Comparison of ENCODE assay signal across 14 cellular contexts in the genomic region with DNA sequence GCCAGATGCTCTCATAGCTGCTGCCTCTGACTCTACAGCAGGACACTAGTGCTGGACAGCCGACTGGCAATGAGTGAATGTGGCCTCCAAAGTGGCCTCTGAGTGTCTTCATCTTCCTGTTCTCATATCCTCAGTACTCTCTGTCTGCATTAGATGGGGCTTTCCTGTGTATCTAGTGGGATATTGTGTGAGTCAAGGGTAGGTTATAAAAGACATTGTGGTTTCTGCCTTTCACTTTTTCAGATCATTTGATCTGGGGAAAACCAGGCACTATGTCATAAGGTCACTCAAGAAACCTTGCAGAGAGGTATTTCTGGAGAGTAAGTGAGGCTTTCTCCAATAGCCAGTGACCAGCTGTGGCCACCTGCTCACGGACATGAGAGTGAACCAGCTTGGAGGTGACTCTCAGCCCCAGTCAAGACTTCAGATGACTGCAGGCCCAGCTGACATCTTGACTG.
A peak's percentile ranks its signal among the peaks of the same experiment; 100 is the strongest.
DNase-seq lines count a peak whose midpoint lies in the region; ATAC-seq, FAIRE-seq and TF ChIP-seq lines count a peak whose summit lies in the region.
"Had no signal": no experiment of that assay in that cellular context is flagged by ENCODE, and none has a peak within 500 bp of the region (broad histone marks: within the 10 kb centered on the region; RNA-seq: fewer than 3 reads in every experiment).

No MANE protein-coding gene starts in this region.

- no peak for DNase-seq in GM12891 (ENCODE audit: insufficient read length, low spot score)
- DNase-seq in Right ventricle myocardium inferior (ENCODE audit: missing footprints): no peak
- no peak for DNase-seq in HEK293T (ENCODE audit: extremely low spot score)
- DNase-seq in kidney tubule cell (ENCODE audit: low spot score): no peak
- DNase-seq in NCI-H1105 (lab: John Stamatoyannopoulos, UW): no peak
- DNase-seq: hypothalamus; psoas muscle; stimulated activated CD4-positive, alpha-beta T cell treated with anti-CD3 and anti-CD28 coated beads, Interleukin-4, amount 100 ng/mL, for 24 hours had no signal

- POLR2A ChIA-PET in HEK293T (lab: Yijun Ruan, JAX): no interaction called here

- FAIRE-seq in GM12891 (lab: Jason Lieb, UNC): peak; percentile 83
- FAIRE-seq: endometrium, TTC549 had no signal

- intact Hi-C loops in Right ventricle myocardium inferior (cut with DNase I): no loop called here

- CTCF ChIA-PET in HEK293T (lab: Yijun Ruan, JAX): no interaction called here

- ATAC-seq in GM19035 (IDR thresholded peaks at IDR 0.05; ENCODE audit: unreplicated experiment) (peak; percentile 67), HG02623 (IDR thresholded peaks at IDR 0.05; ENCODE audit: unreplicated experiment) (peak; percentile 51), HG03378 (IDR thresholded peaks at IDR 0.05; ENCODE audit: unreplicated experiment) (peak; percentile 80), Right ventricle myocardium inferior (no peak)
- ATAC-seq: HCT116, psoas muscle had no signal

- 0 out of 2 replicates have a peak, but pooled peaks have one; percentile 45 for TF ChIP-seq POLR2A in GM12891 (IDR thresholded peaks at IDR 0.05; ENCODE audit: low read depth, low read length)

TF ChIP-seq in GM12891, 5 proteins besides CTCF, POLR2A, EP300 and RAD21:
- no peak for TF ChIP-seq PAX5 (IDR thresholded peaks at IDR 0.05; ENCODE audit: insufficient read depth, low read length, severe bottlenecking)
- TF ChIP-seq TAF1 (IDR thresholded peaks at IDR 0.05; ENCODE audit: low read depth, low read length): 0 out of 2 replicates have a peak, but pooled peaks have one; percentile 37
- TF ChIP-seq SPI1 (IDR thresholded peaks at IDR 0.05; ENCODE audit: low read depth, low read length): peak; percentile 47
- no peak for TF ChIP-seq POLR2AphosphoS5 (IDR thresholded peaks at IDR 0.05; ENCODE audit: low read depth, low read length)

TF ChIP-seq in HEK293T, 16 proteins besides CTCF, POLR2A, EP300 and RAD21:
- TF ChIP-seq SP1 (IDR thresholded peaks at IDR 0.05) (no peak), NFRKB (IDR thresholded peaks at IDR 0.05) (no peak), ELF4 (IDR thresholded peaks at IDR 0.05) (no peak), HDGF (IDR thresholded peaks at IDR 0.05; ENCODE audit: borderline replicate concordance) (no peak), ARNT (IDR thresholded peaks at IDR 0.05) (no peak), TARDBP (IDR thresholded peaks at IDR 0.05) (no peak), L3MBTL2 (conservative IDR thresholded peaks at IDR 0.05) (no peak), FOXA1 (IDR thresholded peaks at IDR 0.05) (no peak), ZNF384 (IDR thresholded peaks at IDR 0.05) (no peak), BHLHE40 (IDR thresholded peaks at IDR 0.05; ENCODE audit: borderline replicate concordance) (no peak), SUZ12 (IDR thresholded peaks at IDR 0.05) (no peak), LEF1 (IDR thresholded peaks at IDR 0.05; ENCODE audit: borderline replicate concordance) (no peak)
- TF ChIP-seq, protein P1, sequence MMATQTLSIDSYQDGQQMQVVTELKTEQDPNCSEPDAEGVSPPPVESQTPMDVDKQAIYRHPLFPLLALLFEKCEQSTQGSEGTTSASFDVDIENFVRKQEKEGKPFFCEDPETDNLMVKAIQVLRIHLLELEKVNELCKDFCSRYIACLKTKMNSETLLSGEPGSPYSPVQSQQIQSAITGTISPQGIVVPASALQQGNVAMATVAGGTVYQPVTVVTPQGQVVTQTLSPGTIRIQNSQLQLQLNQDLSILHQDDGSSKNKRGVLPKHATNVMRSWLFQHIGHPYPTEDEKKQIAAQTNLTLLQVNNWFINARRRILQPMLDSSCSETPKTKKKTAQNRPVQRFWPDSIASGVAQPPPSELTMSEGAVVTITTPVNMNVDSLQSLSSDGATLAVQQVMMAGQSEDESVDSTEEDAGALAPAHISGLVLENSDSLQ (IDR thresholded peaks at IDR 0.05): no peak
TF ChIP-seq in HEK293T: peak in this region for 0.
